Comparison of ENCODE assay signal across 9 cellular contexts in the genomic region with DNA sequence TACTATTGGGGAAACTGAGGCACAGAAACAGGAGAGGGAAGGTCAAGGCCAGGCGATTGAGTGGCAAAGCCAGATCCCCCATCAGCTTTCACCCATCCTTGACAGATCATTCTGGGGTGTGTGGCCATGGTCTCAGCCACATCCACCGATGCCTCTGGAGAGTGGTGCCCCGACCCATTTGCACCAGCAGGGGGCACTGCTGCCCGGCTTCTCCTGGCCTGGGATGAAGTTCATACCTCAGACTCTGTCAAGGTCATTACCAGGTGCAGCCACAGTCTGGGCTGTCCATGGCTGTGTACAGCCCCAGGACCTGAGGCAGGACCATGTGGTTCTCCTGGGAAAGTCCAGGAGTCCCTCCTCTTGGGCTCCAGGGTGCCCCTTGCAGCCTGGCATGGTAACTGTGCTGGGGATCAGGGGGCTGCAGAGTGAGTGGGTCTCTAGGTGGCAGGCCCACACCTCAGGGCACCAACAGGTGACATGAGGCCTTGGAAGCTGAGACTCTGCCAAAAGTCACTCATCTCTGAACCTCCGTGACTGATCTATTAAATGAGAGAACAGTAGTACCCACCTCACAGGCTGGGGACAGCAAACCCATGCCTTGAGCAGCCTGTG.
DNase-seq lines count a peak whose midpoint lies in the region; ATAC-seq, FAIRE-seq and TF ChIP-seq lines count a peak whose summit lies in the region.
"Had no signal": no experiment of that assay in that cellular context is flagged by ENCODE, and none has a peak within 500 bp of the region (broad histone marks: within the 10 kb centered on the region; RNA-seq: fewer than 3 reads in every experiment).

No MANE protein-coding gene starts in this region.

- H3K9me3 ChIP-seq in A549: no peaks in the 10 kb centered on the region

- peak; percentile 35 to 67 for DNase-seq in A549 (ENCODE audit: low read depth in 1 of 2, low spot score in 1 of 2)
- peak; percentile 10 to 28 for DNase-seq in NCI-H1930 (lab: John Stamatoyannopoulos, UW)
- DNase-seq in activated CD8-positive, alpha-beta T cell treated with anti-CD3 and anti-CD28 coated beads for 36 hours: peak; percentile 89
- peak; percentile 83 to 86 (median 86) for DNase-seq in effector memory CD8-positive, alpha-beta T cell
- DNase-seq in mucosa of gallbladder (ENCODE audit: low spot score): peak; percentile 66
- DNase-seq in stimulated activated CD8-positive, alpha-beta memory T cell treated with anti-CD3 and anti-CD28 coated beads, Interleukin-7, amount 100 ng/mL, for 4 hours (ENCODE audit: low read depth in 2 of 2): peak; percentile 53 to 54

- ATAC-seq in A549 (peak; percentile 83 to 95), GM18502 (IDR thresholded peaks at IDR 0.05; ENCODE audit: poor library complexity, unreplicated experiment) (peak; percentile 49), GM21576 (IDR thresholded peaks at IDR 0.05; ENCODE audit: unreplicated experiment) (no peak)
- peak; percentile 99 for ATAC-seq in activated CD8-positive, alpha-beta T cell treated with anti-CD3 and anti-CD28 coated beads for 36 hours
- peak; percentile 98 for ATAC-seq in effector memory CD8-positive, alpha-beta T cell (replicated peaks)

- peaks cover 2% of the 10 kb centered on the region for H3K4me1 Mint-ChIP-seq in activated CD8-positive, alpha-beta T cell treated with anti-CD3 and anti-CD28 coated beads for 36 hours (ENCODE audit: low read depth)
- H3K4me1 Mint-ChIP-seq in effector memory CD8-positive, alpha-beta T cell (ENCODE audit: low read depth in 2 of 2): peaks cover 50 to 60% of the 10 kb centered on the region in 2 donors

- no peak overlapping the region for H3K4me3 ChIP-seq in A549
- H3K4me3 ChIP-seq: skin epidermis had no signal

- peak; percentile 52 to 71 for TF ChIP-seq RAD21 in A549 (conservative IDR thresholded peaks at IDR 0.05 in 1 of 2, IDR thresholded peaks at IDR 0.05 in 1 of 2)

- H3K36me3 Mint-ChIP-seq in activated CD8-positive, alpha-beta T cell treated with anti-CD3 and anti-CD28 coated beads for 36 hours (ENCODE audit: low read depth): no peaks in the 10 kb centered on the region
- H3K36me3 Mint-ChIP-seq in effector memory CD8-positive, alpha-beta T cell (ENCODE audit: insufficient read depth): peaks cover 3% of the 10 kb centered on the region

- CTCF ChIA-PET in A549 (lab: Yijun Ruan, JAX): interaction anchor here (0.6 to 3.3 kb wide), 14 partner anchors 10 to 217 kb away, joined by 3 to 16 read pairs (median 4); no protein-coding TSS in a partner anchor
- CTCF ChIA-PET in activated CD8-positive, alpha-beta T cell treated with anti-CD3 and anti-CD28 coated beads for 36 hours (lab: Charles Lee): interaction anchor here (0.6 to 7.0 kb wide), 15 partner anchors 11 to 127 kb away, joined by 3 to 63 read pairs (median 4); no protein-coding TSS in a partner anchor

- no peaks in the 10 kb centered on the region for H3K27me3 Mint-ChIP-seq in activated CD8-positive, alpha-beta T cell treated with anti-CD3 and anti-CD28 coated beads for 36 hours
- no peaks in the 10 kb centered on the region for H3K27me3 Mint-ChIP-seq in effector memory CD8-positive, alpha-beta T cell

- no peak overlapping the region for H3K27ac ChIP-seq in A549
- H3K27ac ChIP-seq: skin epidermis had no signal

- POLR2A ChIA-PET in A549 (lab: Yijun Ruan, JAX): no interaction called here
- POLR2A ChIA-PET in activated CD8-positive, alpha-beta T cell treated with anti-CD3 and anti-CD28 coated beads for 36 hours (lab: Charles Lee): no interaction called here

- H3K4me3 Mint-ChIP-seq in activated CD8-positive, alpha-beta T cell treated with anti-CD3 and anti-CD28 coated beads for 36 hours: no peak overlapping the region
- H3K4me3 Mint-ChIP-seq in effector memory CD8-positive, alpha-beta T cell: peak overlapping the region; percentile 40 to 48

- WGBS in A549 (ENCODE audit: missing lambda C conversion rate): 8% methylated on average over 5 of the region's 5 CpGs

- no peak for FAIRE-seq in A549 (lab: Jason Lieb, UNC)

- no peaks in the 10 kb centered on the region for H3K4me1 ChIP-seq in A549

- no peak for TF ChIP-seq POLR2A in A549 (IDR thresholded peaks at IDR 0.05; ENCODE audit: low read length)

- TF ChIP-seq CTCF in A549 (IDR thresholded peaks at IDR 0.05): peak; percentile 65
- TF ChIP-seq CTCF in activated CD8-positive, alpha-beta T cell treated with anti-CD3 and anti-CD28 coated beads for 36 hours (IDR thresholded peaks at IDR 0.05): peak; percentile 88

- no peak overlapping the region for H3K4me2 ChIP-seq in A549

- H3K9me3 Mint-ChIP-seq in activated CD8-positive, alpha-beta T cell treated with anti-CD3 and anti-CD28 coated beads for 36 hours: no peaks in the 10 kb centered on the region
- H3K9me3 Mint-ChIP-seq in effector memory CD8-positive, alpha-beta T cell: no peaks in the 10 kb centered on the region

- H3K27ac Mint-ChIP-seq in activated CD8-positive, alpha-beta T cell treated with anti-CD3 and anti-CD28 coated beads for 36 hours: no peak overlapping the region
- peak overlapping the region in 1 of 2 donors; percentile 88 for H3K27ac Mint-ChIP-seq in effector memory CD8-positive, alpha-beta T cell

- intact Hi-C loops in activated CD8-positive, alpha-beta T cell treated with anti-CD3 and anti-CD28 coated beads for 36 hours (cut with micrococcal nuclease): loop anchor here (2.0 kb wide), 1 partner anchor 105 kb away; no protein-coding TSS in a partner anchor

- no peak for TF ChIP-seq EP300 in A549 (IDR thresholded peaks at IDR 0.05)

TF ChIP-seq in A549, 52 proteins besides CTCF, POLR2A, EP300 and RAD21:
- TF ChIP-seq ESRRA (IDR thresholded peaks at IDR 0.05; ENCODE audit: borderline replicate concordance, low read length) (peak; percentile 75; the same call in 1 of the 2 replicates), SMC3 (IDR thresholded peaks at IDR 0.05) (peak; percentile 43), HES2 (IDR thresholded peaks at IDR 0.05) (no peak), KDM5A (IDR thresholded peaks at IDR 0.05) (no peak)

Comparison
In these comparisons a context has a peak if more than half of its experiments do, and no peak if none do; other contexts are left out.
1. DNase-seq: peak in every context shown above with its lines; median percentile 89 in activated CD8-positive, alpha-beta T cell treated with anti-CD3 and anti-CD28 coated beads for 36 hours; 86 in effector memory CD8-positive, alpha-beta T cell; 66 in mucosa of gallbladder; 54 in stimulated activated CD8-positive, alpha-beta memory T cell treated with anti-CD3 and anti-CD28 coated beads, Interleukin-7, amount 100 ng/mL, for 4 hours; 51 in A549; 19 in NCI-H1930.